Comparison of ENCODE assay signal across 1 cellular context in genomic region chr1:20411196-20411980, GRCh38.
TF ChIP-seq lines count a peak whose summit lies in the region.

No MANE protein-coding gene starts in this region.

TF ChIP-seq in HEK293, 187 proteins besides CTCF, POLR2A, EP300 and RAD21 (continued from another document):
- TF ChIP-seq, protein P1, sequence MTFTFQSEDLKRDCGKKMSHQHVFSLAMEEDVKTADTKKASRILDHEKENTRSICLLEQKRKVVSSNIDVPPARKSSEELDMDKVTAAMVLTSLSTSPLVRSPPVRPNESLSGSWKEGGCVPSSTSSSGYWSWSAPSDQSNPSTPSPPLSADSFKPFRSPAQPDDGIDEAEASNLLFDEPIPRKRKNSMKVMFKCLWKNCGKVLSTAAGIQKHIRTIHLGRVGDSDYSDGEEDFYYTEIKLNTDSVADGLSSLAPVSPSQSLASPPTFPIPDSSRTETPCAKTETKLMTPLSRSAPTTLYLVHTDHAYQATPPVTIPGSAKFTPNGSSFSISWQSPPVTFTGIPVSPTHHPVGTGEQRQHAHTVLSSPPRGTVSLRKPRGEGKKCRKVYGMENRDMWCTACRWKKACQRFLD (tag by site-specific recombination; IDR thresholded peaks at IDR 0.05) = no peak
- TF ChIP-seq ZNF529 (tag by site-specific recombination; IDR thresholded peaks at IDR 0.05; ENCODE audit: insufficient replicate concordance) (no peak), OSR2 (tag by site-specific recombination; IDR thresholded peaks at IDR 0.05) (0 out of 2 replicates have a peak, but pooled peaks have one; percentile 15), ZNF629 (tag by site-specific recombination; IDR thresholded peaks at IDR 0.05) (peak; percentile 63), ZNF600 (tag by site-specific recombination; IDR thresholded peaks at IDR 0.05) (0 out of 2 replicates have a peak, but pooled peaks have one; percentile 14), ZNF280D (tag by site-specific recombination; IDR thresholded peaks at IDR 0.05) (no peak), ZNF521 (tag by site-specific recombination; IDR thresholded peaks at IDR 0.05) (no peak), ZNF768 (tag by site-specific recombination; IDR thresholded peaks at IDR 0.05) (no peak), MEIS1 (CRISPR knock-in tag; IDR thresholded peaks at IDR 0.05; ENCODE audit: borderline replicate concordance) (no peak), ZNF354C (tag by site-specific recombination; IDR thresholded peaks at IDR 0.05; ENCODE audit: borderline replicate concordance, low read depth) (no peak), ZNF707 (tag by site-specific recombination; IDR thresholded peaks at IDR 0.05) (no peak), KLF10 (tag by site-specific recombination; IDR thresholded peaks at IDR 0.05) (no peak), ZNF132 (tag by site-specific recombination; IDR thresholded peaks at IDR 0.05; ENCODE audit: borderline replicate concordance) (no peak), ZNF394 (tag by site-specific recombination; IDR thresholded peaks at IDR 0.05; ENCODE audit: borderline replicate concordance) (0 out of 2 replicates have a peak, but pooled peaks have one; percentile 36), ZNF558 (tag by site-specific recombination; IDR thresholded peaks at IDR 0.05) (peak; percentile 55; the same call in 1 of the 2 replicates), KLF8 (tag by site-specific recombination; IDR thresholded peaks at IDR 0.05) (no peak), FEZF1 (tag by site-specific recombination; IDR thresholded peaks at IDR 0.05) (no peak), ZNF23 (tag by site-specific recombination; IDR thresholded peaks at IDR 0.05; ENCODE audit: borderline replicate concordance) (no peak), ZNF302 (tag by site-specific recombination; IDR thresholded peaks at IDR 0.05; ENCODE audit: low read depth) (no peak), ZNF639 (tag by site-specific recombination; IDR thresholded peaks at IDR 0.05) (no peak), ZNF169 (tag by site-specific recombination; IDR thresholded peaks at IDR 0.05) (no peak), ZNF510 (tag by site-specific recombination; IDR thresholded peaks at IDR 0.05; ENCODE audit: insufficient replicate concordance) (no peak), ZNF624 (tag by site-specific recombination; IDR thresholded peaks at IDR 0.05) (no peak), SCRT1 (tag by site-specific recombination; IDR thresholded peaks at IDR 0.05; ENCODE audit: borderline replicate concordance) (no peak), ZNF433 (tag by site-specific recombination; IDR thresholded peaks at IDR 0.05; ENCODE audit: low read depth) (no peak), ZNF146 (tag by site-specific recombination; IDR thresholded peaks at IDR 0.05) (no peak), GLIS2 (tag by site-specific recombination; IDR thresholded peaks at IDR 0.05) (peak; percentile 85), ZNF37A (tag by site-specific recombination; IDR thresholded peaks at IDR 0.05) (no peak), ZNF585B (tag by site-specific recombination; IDR thresholded peaks at IDR 0.05) (no peak), ZNF660 (tag by site-specific recombination; IDR thresholded peaks at IDR 0.05) (peak; percentile 95), MYNN (tag by site-specific recombination; IDR thresholded peaks at IDR 0.05; ENCODE audit: borderline replicate concordance) (no peak), ZNF513 (tag by site-specific recombination; IDR thresholded peaks at IDR 0.05) (no peak), GLI4 (tag by site-specific recombination; IDR thresholded peaks at IDR 0.05) (no peak)
- TF ChIP-seq, protein P2, sequence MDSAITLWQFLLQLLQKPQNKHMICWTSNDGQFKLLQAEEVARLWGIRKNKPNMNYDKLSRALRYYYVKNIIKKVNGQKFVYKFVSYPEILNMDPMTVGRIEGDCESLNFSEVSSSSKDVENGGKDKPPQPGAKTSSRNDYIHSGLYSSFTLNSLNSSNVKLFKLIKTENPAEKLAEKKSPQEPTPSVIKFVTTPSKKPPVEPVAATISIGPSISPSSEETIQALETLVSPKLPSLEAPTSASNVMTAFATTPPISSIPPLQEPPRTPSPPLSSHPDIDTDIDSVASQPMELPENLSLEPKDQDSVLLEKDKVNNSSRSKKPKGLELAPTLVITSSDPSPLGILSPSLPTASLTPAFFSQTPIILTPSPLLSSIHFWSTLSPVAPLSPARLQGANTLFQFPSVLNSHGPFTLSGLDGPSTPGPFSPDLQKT (IDR thresholded peaks at IDR 0.05; ENCODE audit: borderline replicate concordance, low read depth, low read length) = no peak
- TF ChIP-seq, protein P3, sequence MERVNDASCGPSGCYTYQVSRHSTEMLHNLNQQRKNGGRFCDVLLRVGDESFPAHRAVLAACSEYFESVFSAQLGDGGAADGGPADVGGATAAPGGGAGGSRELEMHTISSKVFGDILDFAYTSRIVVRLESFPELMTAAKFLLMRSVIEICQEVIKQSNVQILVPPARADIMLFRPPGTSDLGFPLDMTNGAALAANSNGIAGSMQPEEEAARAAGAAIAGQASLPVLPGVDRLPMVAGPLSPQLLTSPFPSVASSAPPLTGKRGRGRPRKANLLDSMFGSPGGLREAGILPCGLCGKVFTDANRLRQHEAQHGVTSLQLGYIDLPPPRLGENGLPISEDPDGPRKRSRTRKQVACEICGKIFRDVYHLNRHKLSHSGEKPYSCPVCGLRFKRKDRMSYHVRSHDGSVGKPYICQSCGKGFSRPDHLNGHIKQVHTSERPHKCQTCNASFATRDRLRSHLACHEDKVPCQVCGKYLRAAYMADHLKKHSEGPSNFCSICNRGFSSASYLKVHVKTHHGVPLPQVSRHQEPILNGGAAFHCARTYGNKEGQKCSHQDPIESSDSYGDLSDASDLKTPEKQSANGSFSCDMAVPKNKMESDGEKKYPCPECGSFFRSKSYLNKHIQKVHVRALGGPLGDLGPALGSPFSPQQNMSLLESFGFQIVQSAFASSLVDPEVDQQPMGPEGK (tag by site-specific recombination; IDR thresholded peaks at IDR 0.05) = peak; percentile 51
- TF ChIP-seq, protein P4, sequence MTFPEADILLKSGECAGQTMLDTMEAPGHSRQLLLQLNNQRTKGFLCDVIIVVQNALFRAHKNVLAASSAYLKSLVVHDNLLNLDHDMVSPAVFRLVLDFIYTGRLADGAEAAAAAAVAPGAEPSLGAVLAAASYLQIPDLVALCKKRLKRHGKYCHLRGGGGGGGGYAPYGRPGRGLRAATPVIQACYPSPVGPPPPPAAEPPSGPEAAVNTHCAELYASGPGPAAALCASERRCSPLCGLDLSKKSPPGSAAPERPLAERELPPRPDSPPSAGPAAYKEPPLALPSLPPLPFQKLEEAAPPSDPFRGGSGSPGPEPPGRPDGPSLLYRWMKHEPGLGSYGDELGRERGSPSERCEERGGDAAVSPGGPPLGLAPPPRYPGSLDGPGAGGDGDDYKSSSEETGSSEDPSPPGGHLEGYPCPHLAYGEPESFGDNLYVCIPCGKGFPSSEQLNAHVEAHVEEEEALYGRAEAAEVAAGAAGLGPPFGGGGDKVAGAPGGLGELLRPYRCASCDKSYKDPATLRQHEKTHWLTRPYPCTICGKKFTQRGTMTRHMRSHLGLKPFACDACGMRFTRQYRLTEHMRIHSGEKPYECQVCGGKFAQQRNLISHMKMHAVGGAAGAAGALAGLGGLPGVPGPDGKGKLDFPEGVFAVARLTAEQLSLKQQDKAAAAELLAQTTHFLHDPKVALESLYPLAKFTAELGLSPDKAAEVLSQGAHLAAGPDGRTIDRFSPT (tag by site-specific recombination; IDR thresholded peaks at IDR 0.05) = no peak
